In genomic region chr19:48568345-48568886, GRCh38 we compare ENCODE assay signal across 8 cellular contexts. TPM values are rescaled to one million over a fixed set of nuclear protein-coding genes. Genes with fewer than 3 reads are reported as not detected.
A peak's percentile ranks its signal among the peaks of the same experiment; 100 is the strongest.
DNase-seq lines count a peak whose midpoint lies in the region; ATAC-seq and TF ChIP-seq lines count a peak whose summit lies in the region.

No MANE protein-coding gene starts in this region.

- no peaks in the 10 kb centered on the region for H3K36me3 ChIP-seq in hepatocyte (replicated peaks; ENCODE audit: insufficient read depth, low read depth)

- H3K9me3 ChIP-seq in hepatocyte (ENCODE audit: low read depth): no peaks in the 10 kb centered on the region

- H3K4me2 ChIP-seq in hepatocyte: peak overlapping the region; percentile 60

- intact Hi-C loops in sciatic nerve (cut with DNase I): no loop called here

- H3K79me2 ChIP-seq in hepatocyte: no peaks in the 10 kb centered on the region

- peak; percentile 93 for ATAC-seq in sciatic nerve
- no peak for ATAC-seq in GM19324 (IDR thresholded peaks at IDR 0.05; ENCODE audit: low FRiP score, unreplicated experiment)

- H3K9me2 ChIP-seq in hepatocyte (replicated peaks; ENCODE audit: insufficient read depth): no peaks in the 10 kb centered on the region

- peak overlapping the region; percentile 1 for H2AFZ ChIP-seq in hepatocyte

- H3K4me3 ChIP-seq in hepatocyte: no peak overlapping the region

- peak overlapping the region; percentile 79 for H3K27ac ChIP-seq in hepatocyte

- DNase-seq in A172 (ENCODE audit: low spot score): peak; percentile 93
- peak; percentile 90 for DNase-seq in HK-2 (ENCODE audit: unreplicated experiment)
- DNase-seq in amniotic stem cell (lab: John Stamatoyannopoulos, UW): peak; percentile 83
- DNase-seq in hepatocyte (ENCODE audit: low spot score): peak; percentile 91
- DNase-seq in sciatic nerve (ENCODE audit: low spot score): no peak
- DNase-seq in NOMO-1 treated with dmso at 0.1 percent for 144 hours (lab: John Stamatoyannopoulos, UW; ENCODE audit: unreplicated experiment): no peak
- no peak for DNase-seq in GM20000 (ENCODE audit: low spot score)

- TF ChIP-seq CTCF in hepatocyte (IDR thresholded peaks at IDR 0.05; ENCODE audit: poor library complexity): no peak
- no peak for TF ChIP-seq CTCF in GM20000 (IDR thresholded peaks at IDR 0.05; ENCODE audit: extremely low read depth, missing control alignments)

- WGBS in hepatocyte (ENCODE audit: low lambda C conversion rate, missing lambda C conversion rate): 10% methylated on average over 15 of the region's 19 CpGs

- H3K27me3 ChIP-seq in hepatocyte: no peaks in the 10 kb centered on the region

- H3K4me1 ChIP-seq in hepatocyte (ENCODE audit: insufficient read depth): peaks cover 11% of the 10 kb centered on the region

- H4K20me1 ChIP-seq in hepatocyte (ENCODE audit: insufficient read depth, poor library complexity, severe bottlenecking): no peaks in the 10 kb centered on the region

RNA-seq across cellular contexts. Expression of gene SULT2B1, which starts 16.4 kb away (rescaled TPM):
- total RNA-seq in A172 (2014; rRNA removed; shearing (Covaris generic)): 0.38 TPM in 1 of 2 replicates, not detected in the other
- total RNA-seq in hepatocyte (not detected in 2 replicates), sciatic nerve (not detected)
- 0.43 and 0.79 TPM in 2 replicates for polyA plus RNA-seq in hepatocyte

RNA-seq across cellular contexts. Expression of gene SPACA4, which starts 38.1 kb away (rescaled TPM):
- not detected in 2 replicates for total RNA-seq in A172 (2014; rRNA removed; shearing (Covaris generic))
- total RNA-seq in hepatocyte (not detected in 2 replicates), sciatic nerve (not detected)
- 0.30 TPM in 1 of 2 replicates, not detected in the other for polyA plus RNA-seq in hepatocyte

RNA-seq across cellular contexts. Expression of gene FAM83E, which starts 46.5 kb away (rescaled TPM):
- total RNA-seq in A172 (2014; rRNA removed; shearing (Covaris generic)): 0.07 TPM in 1 of 2 replicates, not detected in the other
- total RNA-seq in hepatocyte (13.8 and 22.2 TPM in 2 replicates), sciatic nerve (not detected)
- 12.4 and 16.1 TPM in 2 replicates for polyA plus RNA-seq in hepatocyte

RNA-seq across cellular contexts. Expression of gene RPL18, which starts 50.6 kb away (rescaled TPM):
- 764 and 1,035 TPM in 2 replicates for total RNA-seq in A172 (2014; rRNA removed; shearing (Covaris generic))
- total RNA-seq in hepatocyte: 1,372 and 1,462 TPM in 2 replicates
- 616 and 623 TPM in 2 replicates for polyA plus RNA-seq in hepatocyte
- 789 TPM for total RNA-seq in sciatic nerve

RNA-seq across cellular contexts. Expression of gene SPHK2, which starts 50.9 kb away (rescaled TPM):
- 7.6 and 10.5 TPM in 2 replicates for total RNA-seq in A172 (2014; rRNA removed; shearing (Covaris generic))
- 45.2 and 56.7 TPM in 2 replicates for total RNA-seq in hepatocyte
- polyA plus RNA-seq in hepatocyte: 39.4 and 48.2 TPM in 2 replicates
- 21.5 TPM for total RNA-seq in sciatic nerve

Comparison
In these comparisons a context has a peak if more than half of its experiments do, and no peak if none do; other contexts are left out.
1. DNase-seq: peak in A172 (single experiment), HK-2 (single experiment), amniotic stem cell (single experiment) and hepatocyte (single experiment); none in sciatic nerve (single experiment), NOMO-1 treated with dmso at 0.1 percent for 144 hours (single experiment) and GM20000 (single experiment).
2. RNA of gene FAM83E, which starts 46.5 kb away (total RNA-seq): 13.8 to 22.2 TPM in hepatocyte; not detected in sciatic nerve (single experiment) and 0.07 TPM in A172; every median in the first group is over 10 times any median in the second.